32 cellular contexts compared by ENCODE assay signal in genomic region chr13:33794576-33794975, GRCh38. TPM values are rescaled to one million over a fixed set of nuclear protein-coding genes. Genes with fewer than 3 reads are reported as not detected.
A peak's percentile ranks its signal among the peaks of the same experiment; 100 is the strongest.
DNase-seq lines count a peak whose midpoint lies in the region; ATAC-seq, FAIRE-seq and TF ChIP-seq lines count a peak whose summit lies in the region.
"Had no signal": no experiment of that assay in that cellular context is flagged by ENCODE, and none has a peak within 500 bp of the region (broad histone marks: within the 10 kb centered on the region; RNA-seq: fewer than 3 reads in every experiment).

No MANE protein-coding gene starts in this region.

- no peak overlapping the region for H3K4me3 ChIP-seq in GM23248
- no peak overlapping the region for H3K4me3 ChIP-seq in OCI-LY7 (ENCODE audit: low read depth, low read length, poor library complexity, severe bottlenecking)
- H3K4me3 ChIP-seq in endothelial cell of umbilical vein (replicated peaks in 1 of 3; ENCODE audit: insufficient read depth in 1 of 3, low read depth in 1 of 3, low read length in 3 of 3) = no peak overlapping the region
- no peak overlapping the region for H3K4me3 ChIP-seq in GM23338
- H3K4me3 ChIP-seq: dorsolateral prefrontal cortex, tibial nerve had no signal

- H3K27me3 ChIP-seq in GM23248 (replicated peaks; ENCODE audit: insufficient read depth) (no peaks in the 10 kb centered on the region), endothelial cell of umbilical vein (ENCODE audit: control insufficient read depth in 2 of 2, insufficient read depth in 2 of 2, low read length in 2 of 2) (peaks cover 0 to 4% of the 10 kb centered on the region in 2 experiments), GM23338 (ENCODE audit: insufficient read depth) (no peaks in the 10 kb centered on the region)
- H3K27me3 ChIP-seq: dorsolateral prefrontal cortex, tibial nerve had no signal

- intact Hi-C loops in OCI-LY7 (cut with micrococcal nuclease; ENCODE audit: unreplicated experiment) = no loop called here
- intact Hi-C loops in endothelial cell of umbilical vein (cut with micrococcal nuclease) = no loop called here

- no peak for TF ChIP-seq POLR2A in endothelial cell of umbilical vein (IDR thresholded peaks at IDR 0.05; ENCODE audit: low read depth, low read length)

- dilution Hi-C loops in endothelial cell of umbilical vein (cut with MboI; ENCODE audit: extremely low pct_ligation_motif_present, low sequenced_read_pairs) = no loop called here

- POLR2A ChIA-PET in OCI-LY7 (lab: Charles Lee) (interaction anchor here (0.7 to 2.2 kb wide), 3 partner anchors 10 to 152 kb away, joined by 3 to 9 read pairs (median 3); no protein-coding TSS in a partner anchor), endothelial cell of umbilical vein (lab: Charles Lee) (no interaction called here)

- 23 to 30% methylated on average over 4 of the region's 4 CpGs for WGBS in GM23248 (ENCODE audit: low coverage in 1 of 2, low lambda C conversion rate in 2 of 2, missing lambda C conversion rate in 2 of 2), 2 experiments

- H3K4me1 ChIP-seq in GM23248 (ENCODE audit: insufficient read depth) = peaks cover 18% of the 10 kb centered on the region
- H3K4me1 ChIP-seq in OCI-LY7 (ENCODE audit: insufficient read depth, low read length, poor library complexity, severe bottlenecking) = peaks cover 39% of the 10 kb centered on the region
- H3K4me1 ChIP-seq in endothelial cell of umbilical vein (ENCODE audit: control insufficient read depth, extremely low read depth, insufficient read depth, low read length) = no peaks in the 10 kb centered on the region
- no peaks in the 10 kb centered on the region; the same call in none of the 2 replicates for H3K4me1 ChIP-seq in GM23338 (ENCODE audit: insufficient read depth)

- H3F3A ChIP-seq in GM23248 (ENCODE audit: insufficient read depth) (no peaks in the 10 kb centered on the region), GM23338 (replicated peaks; ENCODE audit: low read depth) (no peaks in the 10 kb centered on the region)

- FAIRE-seq in endothelial cell of umbilical vein (lab: Jason Lieb, UNC) = no peak
- FAIRE-seq: keratinocyte, small intestine had no signal

- H3K9me1 ChIP-seq in endothelial cell of umbilical vein (replicated peaks; ENCODE audit: control insufficient read depth, extremely low read depth, insufficient read depth, low read length) = no peaks in the 10 kb centered on the region

- CTCF ChIA-PET in OCI-LY7 (lab: Charles Lee; ENCODE audit: unreplicated experiment) = no interaction called here
- CTCF ChIA-PET in endothelial cell of umbilical vein (lab: Charles Lee) = interaction anchor here (1.0 kb wide), 1 partner anchor 1369 kb away, joined by 3 read pairs; no protein-coding TSS in a partner anchor

- no peak overlapping the region for H3K27ac ChIP-seq in GM23248
- H3K27ac ChIP-seq in OCI-LY7 (ENCODE audit: low read depth, low read length, poor library complexity, severe bottlenecking) = no peak overlapping the region
- no peak overlapping the region for H3K27ac ChIP-seq in endothelial cell of umbilical vein (ENCODE audit: insufficient read depth, low read depth, low read length)
- H3K27ac ChIP-seq in GM23338 (ENCODE audit: low read depth) = no peak overlapping the region
- H3K27ac ChIP-seq: dorsolateral prefrontal cortex, KMS-11, tibial nerve had no signal

- H3K36me3 ChIP-seq in GM23248 (ENCODE audit: low read depth) (no peaks in the 10 kb centered on the region), OCI-LY7 (ENCODE audit: insufficient read depth, low read length) (no peaks in the 10 kb centered on the region; the same call in 1 of the 2 replicates), endothelial cell of umbilical vein (ENCODE audit: control insufficient read depth in 2 of 2, extremely low read depth in 1 of 2, insufficient read depth in 2 of 2, low read length in 2 of 2) (no peaks in the 10 kb centered on the region), GM23338 (ENCODE audit: insufficient read depth) (no peaks in the 10 kb centered on the region)
- H3K36me3 ChIP-seq: tibial nerve had no signal

- H3K79me2 ChIP-seq in GM23248 (ENCODE audit: insufficient read depth) = no peaks in the 10 kb centered on the region
- H3K79me2 ChIP-seq in OCI-LY7 (ENCODE audit: insufficient read depth, low read depth, low read length) = no peaks in the 10 kb centered on the region
- H3K79me2 ChIP-seq in endothelial cell of umbilical vein (ENCODE audit: control insufficient read depth, insufficient read depth, low read length) = no peaks in the 10 kb centered on the region
- H3K79me2 ChIP-seq in GM23338 (replicated peaks; ENCODE audit: insufficient read depth) = no peaks in the 10 kb centered on the region

- H3K27ac Mint-ChIP-seq in GM23338 = no peak overlapping the region
- no peak overlapping the region for H3K27ac Mint-ChIP-seq in progenitor cell of endocrine pancreas
- H3K27ac Mint-ChIP-seq: activated CD8-positive, alpha-beta T cell treated with anti-CD3 and anti-CD28 coated beads, Interleukin-2, amount 10 ng/mL, durations not matched to agents 7 days and 5 days; activated naive CD8-positive, alpha-beta T cell; naive thymus-derived CD8-positive, alpha-beta T cell had no signal

- H3K4me2 ChIP-seq in GM23248 (ENCODE audit: unreplicated experiment) (no peak overlapping the region), OCI-LY7 (ENCODE audit: low read length) (no peak overlapping the region), endothelial cell of umbilical vein (ENCODE audit: insufficient read depth, low read length) (no peak overlapping the region), GM23338 (no peak overlapping the region)
- H3K4me2 ChIP-seq: KMS-11, SK-N-SH had no signal

- H3K9me2 ChIP-seq in GM23248 (ENCODE audit: insufficient read depth) (no peaks in the 10 kb centered on the region), OCI-LY7 (ENCODE audit: insufficient read depth, low read length) (no peaks in the 10 kb centered on the region), GM23338 (ENCODE audit: insufficient read depth) (no peaks in the 10 kb centered on the region)
- H3K9me2 ChIP-seq: SK-N-SH had no signal

- peak overlapping the region; percentile 19 for H2AFZ ChIP-seq in GM23248
- peak overlapping the region; percentile 92 for H2AFZ ChIP-seq in OCI-LY7 (ENCODE audit: low read length)
- H2AFZ ChIP-seq in endothelial cell of umbilical vein (ENCODE audit: low read depth, low read length) = no peak overlapping the region
- H2AFZ ChIP-seq in GM23338 = no peak overlapping the region

- DNase-seq in AG08395 (ENCODE audit: low spot score) (peak; percentile 44), GM23248 (peak; percentile 43), OCI-LY7 (ENCODE audit: low spot score) (no peak), endothelial cell of umbilical vein (ENCODE audit: low read depth, low spot score) (peak; percentile 11), cortex of kidney (lab: John Stamatoyannopoulos, UW) (no peak), hippocampal formation (lab: John Stamatoyannopoulos, UW) (no peak), GM23338 (ENCODE audit: low spot score) (no peak), progenitor cell of endocrine pancreas (ENCODE audit: low spot score, unreplicated experiment) (no peak)
- DNase-seq: activated CD4-positive, alpha-beta T cell treated with anti-CD3 and anti-CD28 coated beads for 1 hour; activated CD8-positive, alpha-beta T cell treated with anti-CD3 and anti-CD28 coated beads, Interleukin-2, amount 10 ng/mL, durations not matched to agents 7 days and 5 days; activated effector memory CD4-positive, alpha-beta T cell treated with Interleukin-2 at 50 U/mL for 16 hours; activated T-cell treated with anti-CD3 and anti-CD28 coated beads for 4 hours; anterior cingulate cortex; COR-L47; DMS53; dorsolateral prefrontal cortex; glutamatergic neuron; midbrain; naive thymus-derived CD8-positive, alpha-beta T cell; NCI-H1048; NCI-H1694 treated with DMSO at 0.1 percent for 48 hours; NCI-H526 treated with DMSO at 0.1 percent for 48 hours; occipital lobe; SK-N-SH; small intestine; stimulated activated CD4-positive, alpha-beta T cell treated with anti-CD3 and anti-CD28 coated beads, Interleukin-2, amount 100 ng/mL, for 24 hours; T-helper 2 cell had no signal

- in situ Hi-C loops in GM23248 (cut with MboI) = no loop called here

- BruUV-seq in OCI-LY7 (replicated peaks; lab: Mats Ljungman, UMichigan) (no TSS peak), endothelial cell of umbilical vein (replicated peaks; lab: Mats Ljungman, UMichigan) (no TSS peak)

- H3K9ac ChIP-seq in GM23248 (no peak overlapping the region), endothelial cell of umbilical vein (replicated peaks; ENCODE audit: extremely low read depth, insufficient read depth, low read length) (no peak overlapping the region)
- H3K9ac ChIP-seq: KMS-11, SK-N-SH had no signal

- H3K36me3 Mint-ChIP-seq in GM23338 (ENCODE audit: low read depth) (no peaks in the 10 kb centered on the region), progenitor cell of endocrine pancreas (ENCODE audit: insufficient read depth) (no peaks in the 10 kb centered on the region)
- H3K36me3 Mint-ChIP-seq: activated naive CD8-positive, alpha-beta T cell; naive thymus-derived CD8-positive, alpha-beta T cell had no signal

- H3K4me3 Mint-ChIP-seq in GM23338 (no peak overlapping the region), progenitor cell of endocrine pancreas (ENCODE audit: low read depth) (no peak overlapping the region)
- H3K4me3 Mint-ChIP-seq: activated CD8-positive, alpha-beta T cell treated with anti-CD3 and anti-CD28 coated beads, Interleukin-2, amount 10 ng/mL, durations not matched to agents 7 days and 5 days; activated naive CD8-positive, alpha-beta T cell; naive thymus-derived CD8-positive, alpha-beta T cell had no signal

- ATAC-seq in GM23338 = no peak
- ATAC-seq: activated CD8-positive, alpha-beta T cell treated with anti-CD3 and anti-CD28 coated beads, Interleukin-2, amount 10 ng/mL, durations not matched to agents 7 days and 5 days; HCT116; naive thymus-derived CD8-positive, alpha-beta T cell had no signal

- no peaks in the 10 kb centered on the region for H4K20me1 ChIP-seq in GM23248 (ENCODE audit: insufficient read depth)
- no peaks in the 10 kb centered on the region for H4K20me1 ChIP-seq in OCI-LY7 (ENCODE audit: insufficient read depth, low read length)
- H4K20me1 ChIP-seq in endothelial cell of umbilical vein (replicated peaks; ENCODE audit: control insufficient read depth, extremely low read depth, insufficient read depth, low read length) = no peaks in the 10 kb centered on the region
- no peaks in the 10 kb centered on the region for H4K20me1 ChIP-seq in GM23338 (replicated peaks; ENCODE audit: insufficient read depth)

- H3K9me3 Mint-ChIP-seq in GM23338 (no peaks in the 10 kb centered on the region), progenitor cell of endocrine pancreas (ENCODE audit: low read depth) (no peaks in the 10 kb centered on the region)

- H3K4me1 Mint-ChIP-seq in GM23338 (peaks cover 6% of the 10 kb centered on the region; the same call in 2 of the 3 replicates), progenitor cell of endocrine pancreas (ENCODE audit: low read depth) (no peaks in the 10 kb centered on the region)

- no peak for TF ChIP-seq CTCF in OCI-LY7 (conservative IDR thresholded peaks at IDR 0.05; ENCODE audit: low read length)
- no peak for TF ChIP-seq CTCF in endothelial cell of umbilical vein (IDR thresholded peaks at IDR 0.05; ENCODE audit: extremely low read depth in 1 of 2, insufficient read depth in 1 of 2, low read depth in 1 of 2, low read length in 2 of 2)
- no peak for TF ChIP-seq CTCF in GM23338 (conservative IDR thresholded peaks at IDR 0.05; ENCODE audit: low read depth in 2 of 2)
- TF ChIP-seq CTCF in progenitor cell of endocrine pancreas (IDR thresholded peaks at IDR 0.05; ENCODE audit: unreplicated experiment) = no peak

- H3K27me3 Mint-ChIP-seq in GM23338 (ENCODE audit: insufficient read depth, low read depth, poor library complexity) (no peaks in the 10 kb centered on the region), progenitor cell of endocrine pancreas (no peaks in the 10 kb centered on the region)
- H3K27me3 Mint-ChIP-seq: activated naive CD8-positive, alpha-beta T cell; naive thymus-derived CD8-positive, alpha-beta T cell had no signal

- H3K9me3 ChIP-seq in GM23248 (ENCODE audit: low read depth) (no peaks in the 10 kb centered on the region), OCI-LY7 (ENCODE audit: low read length) (peaks cover 34% of the 10 kb centered on the region; the same call in 1 of the 2 replicates), endothelial cell of umbilical vein (replicated peaks; ENCODE audit: control insufficient read depth, insufficient read depth, low read length) (no peaks in the 10 kb centered on the region)

RNA-seq across cellular contexts. Expression of gene RFC3, which starts 23.4 kb away (rescaled TPM):
- total RNA-seq in GM23248 (2014; rRNA removed; shearing (Covaris generic)) = 12.6 and 17.7 TPM in 2 replicates
- polyA plus RNA-seq in GM23248 (2016; fragmentation: Nextera tagmentation; extraction: Ambion mirVana) (11.5 and 13.1 TPM in 2 replicates), endothelial cell of umbilical vein (5.2 and 7.3 TPM in 2 replicates), GM23338 (2016; fragmentation: Nextera tagmentation; extraction: Ambion mirVana) (41.0 and 48.7 TPM in 2 replicates)
- 97.6 and 108 TPM in 2 replicates for total RNA-seq in OCI-LY7 (2014; rRNA removed; shearing (Covaris generic))
- total RNA-seq in OCI-LY7 (2022) (118 and 134 TPM in 2 replicates), endothelial cell of umbilical vein (17.9 and 19.5 TPM in 2 replicates), progenitor cell of endocrine pancreas (21.1 and 23.6 TPM in 2 replicates)
- 10.9 and 14.4 TPM in 2 replicates for polyA plus RNA-seq in endothelial cell of umbilical vein (2011; cell fraction: cytosol; rRNA removed)
- polyA plus RNA-seq in endothelial cell of umbilical vein (2011; cell fraction: nucleus; rRNA removed) = 17.3 and 33.9 TPM in 2 replicates
- 8.5 and 17.8 TPM in 2 replicates for polyA plus RNA-seq in endothelial cell of umbilical vein (2012)
- polyA minus RNA-seq in endothelial cell of umbilical vein = 9.8 and 11.5 TPM in 2 replicates
- 29.4 TPM for polyA minus RNA-seq in endothelial cell of umbilical vein (2011; cell fraction: cytosol; rRNA and poly(A)+ RNA removed)
- 28.1 and 45.2 TPM in 2 replicates for polyA minus RNA-seq in endothelial cell of umbilical vein (2011; cell fraction: nucleus; rRNA and poly(A)+ RNA removed)
- total RNA-seq in GM23338 (2014; rRNA removed; shearing (Covaris generic)) = 75.5 and 84.7 TPM in 2 replicates

Comparison
In these comparisons a context has a peak if more than half of its experiments do, and no peak if none do; other contexts are left out.
1. DNase-seq: peak in AG08395 (single experiment), GM23248 (single experiment) and endothelial cell of umbilical vein (single experiment); none in OCI-LY7 (single experiment), cortex of kidney (single experiment), hippocampal formation (0 of 2), GM23338 (single experiment) and progenitor cell of endocrine pancreas (single experiment).
2. H2AFZ ChIP-seq: peak in GM23248 (single experiment) and OCI-LY7 (single experiment); none in endothelial cell of umbilical vein (single experiment) and GM23338 (single experiment).